ENCODE assay signal across 2 cellular contexts in the genomic region with DNA sequence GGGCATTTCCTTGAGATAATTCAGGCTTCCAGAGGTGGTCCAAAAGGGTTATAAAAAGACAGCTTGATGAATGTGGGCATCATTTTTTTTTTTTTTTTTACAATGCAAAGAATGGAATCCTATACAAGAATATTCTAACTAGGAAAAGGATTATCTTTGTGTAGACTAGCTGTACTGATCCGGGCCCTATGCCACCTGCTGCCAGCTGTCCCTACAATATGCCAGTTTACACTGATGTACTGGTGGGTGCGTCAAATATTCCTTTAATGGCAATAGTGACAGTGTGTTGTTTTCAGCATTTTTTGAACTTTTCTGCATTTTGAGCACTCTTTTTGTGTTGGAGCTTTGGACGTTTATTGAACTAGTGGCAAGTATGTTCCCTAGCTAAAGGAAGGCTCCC.
TF ChIP-seq lines count a peak whose summit lies in the region.

No MANE protein-coding gene starts in this region.

TF ChIP-seq in H1, 55 proteins besides CTCF, POLR2A, EP300 and RAD21:
- TF ChIP-seq TAF7 (optimal IDR thresholded peaks at IDR 0.05; ENCODE audit: borderline replicate concordance, low read depth, low read length) (no peak), BACH1 (IDR thresholded peaks at IDR 0.05; ENCODE audit: low read length) (no peak), CBX8 (IDR thresholded peaks at IDR 0.05; ENCODE audit: borderline replicate concordance, low read depth, low read length) (no peak), TEAD4 (IDR thresholded peaks at IDR 0.05; ENCODE audit: low read depth, low read length) (no peak), TCF12 (IDR thresholded peaks at IDR 0.05; ENCODE audit: low read depth, low read length) (no peak), SRF (IDR thresholded peaks at IDR 0.05; ENCODE audit: low read depth, low read length) (no peak), BRCA1 (IDR thresholded peaks at IDR 0.05; ENCODE audit: low read depth, low read length) (no peak), CEBPB (IDR thresholded peaks at IDR 0.05; ENCODE audit: low read depth, low read length) (no peak), MAFK (IDR thresholded peaks at IDR 0.05; ENCODE audit: low read depth, low read length) (no peak), EZH2 (IDR thresholded peaks at IDR 0.05; ENCODE audit: low read depth, low read length, severe bottlenecking) (no peak), TBP (IDR thresholded peaks at IDR 0.05; ENCODE audit: low read depth, low read length) (no peak), ASH2L (IDR thresholded peaks at IDR 0.05; ENCODE audit: low read length) (no peak)
- TF ChIP-seq, protein P1, sequence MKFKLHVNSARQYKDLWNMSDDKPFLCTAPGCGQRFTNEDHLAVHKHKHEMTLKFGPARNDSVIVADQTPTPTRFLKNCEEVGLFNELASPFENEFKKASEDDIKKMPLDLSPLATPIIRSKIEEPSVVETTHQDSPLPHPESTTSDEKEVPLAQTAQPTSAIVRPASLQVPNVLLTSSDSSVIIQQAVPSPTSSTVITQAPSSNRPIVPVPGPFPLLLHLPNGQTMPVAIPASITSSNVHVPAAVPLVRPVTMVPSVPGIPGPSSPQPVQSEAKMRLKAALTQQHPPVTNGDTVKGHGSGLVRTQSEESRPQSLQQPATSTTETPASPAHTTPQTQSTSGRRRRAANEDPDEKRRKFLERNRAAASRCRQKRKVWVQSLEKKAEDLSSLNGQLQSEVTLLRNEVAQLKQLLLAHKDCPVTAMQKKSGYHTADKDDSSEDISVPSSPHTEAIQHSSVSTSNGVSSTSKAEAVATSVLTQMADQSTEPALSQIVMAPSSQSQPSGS (IDR thresholded peaks at IDR 0.05; ENCODE audit: low read length) = no peak
- TF ChIP-seq, protein P2, sequence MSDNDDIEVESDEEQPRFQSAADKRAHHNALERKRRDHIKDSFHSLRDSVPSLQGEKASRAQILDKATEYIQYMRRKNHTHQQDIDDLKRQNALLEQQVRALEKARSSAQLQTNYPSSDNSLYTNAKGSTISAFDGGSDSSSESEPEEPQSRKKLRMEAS (IDR thresholded peaks at IDR 0.05) = no peak

TF ChIP-seq in WTC11, 78 proteins besides CTCF, POLR2A, EP300 and RAD21:
- TF ChIP-seq ZBTB21 (CRISPR knock-in tag; IDR thresholded peaks at IDR 0.05; ENCODE audit: borderline replicate concordance) = no peak
- TF ChIP-seq CREB1 (CRISPR knock-in tag; IDR thresholded peaks at IDR 0.05) = no peak
- no peak for TF ChIP-seq CBFB (CRISPR knock-in tag; IDR thresholded peaks at IDR 0.05; ENCODE audit: low read depth)
- TF ChIP-seq EMX1 (CRISPR knock-in tag; IDR thresholded peaks at IDR 0.05) = no peak
- TF ChIP-seq ETV6 (CRISPR knock-in tag; IDR thresholded peaks at IDR 0.05) = no peak
- TF ChIP-seq, protein P3, sequence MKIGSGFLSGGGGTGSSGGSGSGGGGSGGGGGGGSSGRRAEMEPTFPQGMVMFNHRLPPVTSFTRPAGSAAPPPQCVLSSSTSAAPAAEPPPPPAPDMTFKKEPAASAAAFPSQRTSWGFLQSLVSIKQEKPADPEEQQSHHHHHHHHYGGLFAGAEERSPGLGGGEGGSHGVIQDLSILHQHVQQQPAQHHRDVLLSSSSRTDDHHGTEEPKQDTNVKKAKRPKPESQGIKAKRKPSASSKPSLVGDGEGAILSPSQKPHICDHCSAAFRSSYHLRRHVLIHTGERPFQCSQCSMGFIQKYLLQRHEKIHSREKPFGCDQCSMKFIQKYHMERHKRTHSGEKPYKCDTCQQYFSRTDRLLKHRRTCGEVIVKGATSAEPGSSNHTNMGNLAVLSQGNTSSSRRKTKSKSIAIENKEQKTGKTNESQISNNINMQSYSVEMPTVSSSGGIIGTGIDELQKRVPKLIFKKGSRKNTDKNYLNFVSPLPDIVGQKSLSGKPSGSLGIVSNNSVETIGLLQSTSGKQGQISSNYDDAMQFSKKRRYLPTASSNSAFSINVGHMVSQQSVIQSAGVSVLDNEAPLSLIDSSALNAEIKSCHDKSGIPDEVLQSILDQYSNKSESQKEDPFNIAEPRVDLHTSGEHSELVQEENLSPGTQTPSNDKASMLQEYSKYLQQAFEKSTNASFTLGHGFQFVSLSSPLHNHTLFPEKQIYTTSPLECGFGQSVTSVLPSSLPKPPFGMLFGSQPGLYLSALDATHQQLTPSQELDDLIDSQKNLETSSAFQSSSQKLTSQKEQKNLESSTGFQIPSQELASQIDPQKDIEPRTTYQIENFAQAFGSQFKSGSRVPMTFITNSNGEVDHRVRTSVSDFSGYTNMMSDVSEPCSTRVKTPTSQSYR (CRISPR knock-in tag; IDR thresholded peaks at IDR 0.05) = no peak
- TF ChIP-seq NFYB (CRISPR knock-in tag; conservative IDR thresholded peaks at IDR 0.05; ENCODE audit: low read depth) = no peak
- TF ChIP-seq, protein P4, sequence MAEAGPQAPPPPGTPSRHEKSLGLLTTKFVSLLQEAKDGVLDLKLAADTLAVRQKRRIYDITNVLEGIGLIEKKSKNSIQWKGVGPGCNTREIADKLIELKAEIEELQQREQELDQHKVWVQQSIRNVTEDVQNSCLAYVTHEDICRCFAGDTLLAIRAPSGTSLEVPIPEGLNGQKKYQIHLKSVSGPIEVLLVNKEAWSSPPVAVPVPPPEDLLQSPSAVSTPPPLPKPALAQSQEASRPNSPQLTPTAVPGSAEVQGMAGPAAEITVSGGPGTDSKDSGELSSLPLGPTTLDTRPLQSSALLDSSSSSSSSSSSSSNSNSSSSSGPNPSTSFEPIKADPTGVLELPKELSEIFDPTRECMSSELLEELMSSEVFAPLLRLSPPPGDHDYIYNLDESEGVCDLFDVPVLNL (CRISPR knock-in tag; IDR thresholded peaks at IDR 0.05; ENCODE audit: borderline replicate concordance, low read depth) = no peak
- no peak for TF ChIP-seq NFATC4 (CRISPR knock-in tag; IDR thresholded peaks at IDR 0.05)
- TF ChIP-seq, protein P5, sequence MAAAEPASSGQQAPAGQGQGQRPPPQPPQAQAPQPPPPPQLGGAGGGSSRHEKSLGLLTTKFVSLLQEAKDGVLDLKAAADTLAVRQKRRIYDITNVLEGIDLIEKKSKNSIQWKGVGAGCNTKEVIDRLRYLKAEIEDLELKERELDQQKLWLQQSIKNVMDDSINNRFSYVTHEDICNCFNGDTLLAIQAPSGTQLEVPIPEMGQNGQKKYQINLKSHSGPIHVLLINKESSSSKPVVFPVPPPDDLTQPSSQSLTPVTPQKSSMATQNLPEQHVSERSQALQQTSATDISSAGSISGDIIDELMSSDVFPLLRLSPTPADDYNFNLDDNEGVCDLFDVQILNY (CRISPR knock-in tag; IDR thresholded peaks at IDR 0.05) = no peak
- TF ChIP-seq, protein P6, sequence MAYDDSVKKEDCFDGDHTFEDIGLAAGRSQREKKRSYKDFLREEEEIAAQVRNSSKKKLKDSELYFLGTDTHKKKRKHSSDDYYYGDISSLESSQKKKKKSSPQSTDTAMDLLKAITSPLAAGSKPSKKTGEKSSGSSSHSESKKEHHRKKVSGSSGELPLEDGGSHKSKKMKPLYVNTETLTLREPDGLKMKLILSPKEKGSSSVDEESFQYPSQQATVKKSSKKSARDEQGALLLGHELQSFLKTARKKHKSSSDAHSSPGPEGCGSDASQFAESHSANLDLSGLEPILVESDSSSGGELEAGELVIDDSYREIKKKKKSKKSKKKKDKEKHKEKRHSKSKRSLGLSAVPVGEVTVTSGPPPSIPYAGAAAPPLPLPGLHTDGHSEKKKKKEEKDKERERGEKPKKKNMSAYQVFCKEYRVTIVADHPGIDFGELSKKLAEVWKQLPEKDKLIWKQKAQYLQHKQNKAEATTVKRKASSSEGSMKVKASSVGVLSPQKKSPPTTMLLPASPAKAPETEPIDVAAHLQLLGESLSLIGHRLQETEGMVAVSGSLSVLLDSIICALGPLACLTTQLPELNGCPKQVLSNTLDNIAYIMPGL (CRISPR knock-in tag; IDR thresholded peaks at IDR 0.05) = no peak
- TF ChIP-seq, protein P2 (CRISPR knock-in tag; IDR thresholded peaks at IDR 0.05) = no peak
- TF ChIP-seq, protein P1 (CRISPR knock-in tag; IDR thresholded peaks at IDR 0.05; ENCODE audit: borderline replicate concordance, low read depth) = no peak
TF ChIP-seq in WTC11: peak in this region for 0.
